8 cellular contexts compared by ENCODE assay signal in the genomic region with DNA sequence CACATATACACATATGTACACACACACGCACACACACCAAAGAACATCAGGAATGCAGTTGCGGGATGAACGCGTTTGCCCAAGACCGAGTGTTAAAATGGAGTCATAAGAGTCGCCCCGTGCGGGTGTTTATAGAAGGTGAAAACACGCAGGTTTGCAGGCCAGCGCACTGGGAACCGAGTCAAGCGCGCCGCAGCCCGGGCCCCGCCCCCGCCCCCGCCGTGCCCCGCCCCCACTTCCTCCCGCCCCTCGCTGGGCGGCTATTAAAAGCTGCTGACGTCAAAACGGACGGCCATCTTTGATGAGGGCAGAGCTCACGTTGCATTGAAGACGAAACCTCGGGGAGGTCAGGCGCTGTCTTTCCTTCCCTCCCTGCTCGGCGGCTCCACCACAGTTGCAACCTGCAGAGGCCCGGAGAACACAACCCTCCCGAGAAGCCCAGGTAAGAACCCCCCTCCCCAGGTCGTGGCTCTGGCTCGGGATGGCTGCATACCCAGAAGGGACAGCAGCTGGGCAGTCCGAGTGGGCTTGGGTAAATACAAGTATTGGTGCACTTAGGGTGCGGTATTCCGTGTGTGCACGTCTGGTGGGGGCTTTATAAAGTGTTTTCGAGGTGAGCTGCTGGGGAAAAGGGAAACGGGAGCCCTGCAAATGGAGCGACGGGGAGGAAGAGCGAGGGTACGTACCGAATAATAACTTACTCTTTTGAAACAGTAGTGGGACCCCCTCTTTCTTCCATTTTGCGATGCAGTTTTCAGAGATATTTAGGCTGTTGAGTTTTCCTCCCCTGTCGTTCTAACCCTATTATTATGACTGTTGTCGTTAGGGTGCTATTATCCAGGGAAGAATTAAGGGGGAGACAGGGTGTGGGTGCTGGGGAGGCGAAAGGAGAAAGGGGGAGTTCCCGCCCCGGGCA. TPM values are rescaled to one million over a fixed set of nuclear protein-coding genes. Genes with fewer than 3 reads are reported as not detected.
DNase-seq lines count a peak whose midpoint lies in the region; ATAC-seq and TF ChIP-seq lines count a peak whose summit lies in the region.

Gene SNAP25 (plus strand): TSS at position 295 of the 916 bp plus-strand sequence. CDS start 56,662 bp downstream, outside the sequence.

- peaks cover 40% of the 10 kb centered on the region for H3K4me1 Mint-ChIP-seq in activated T-helper 2 cell treated with anti-CD3 and anti-CD28 coated beads, Interferon-gamma antibody, Interleukin-2, Interleukin-4, amounts not matched to agents 10 μg/mL and 5 μg/mL and 100 μg/mL, durations not matched to agents 14 hours and 24 hours and 36 hours (ENCODE audit: low read depth)
- H3K4me1 Mint-ChIP-seq in nephron progenitor cell, result peaks cover 34% of the 10 kb centered on the region

- H3K27ac ChIP-seq in HEK293 (ENCODE audit: extremely low read depth, low read depth, low read length), result peak within 1 kb of the TSS; percentile 85

- intact Hi-C loops in activated T-helper 2 cell treated with anti-CD3 and anti-CD28 coated beads, Interferon-gamma antibody, Interleukin-2, Interleukin-4, amounts not matched to agents 10 μg/mL and 5 μg/mL and 100 μg/mL, durations not matched to agents 14 hours and 24 hours and 36 hours (cut with micrococcal nuclease), result loop anchor here (1.0 to 10.0 kb wide), 7 partner anchors 89 to 454 kb away; partner anchors contain the start of genes JAG1 and MKKS
- intact Hi-C loops in sciatic nerve (cut with DNase I), result no loop called here

- no peaks in the 10 kb centered on the region for H3K36me3 Mint-ChIP-seq in activated T-helper 2 cell treated with anti-CD3 and anti-CD28 coated beads, Interferon-gamma antibody, Interleukin-2, Interleukin-4, amounts not matched to agents 10 μg/mL and 5 μg/mL and 100 μg/mL, durations not matched to agents 14 hours and 24 hours and 36 hours (ENCODE audit: low read depth)
- no peaks in the 10 kb centered on the region for H3K36me3 Mint-ChIP-seq in nephron progenitor cell (ENCODE audit: low read depth)

- H3K4me3 Mint-ChIP-seq in activated T-helper 2 cell treated with anti-CD3 and anti-CD28 coated beads, Interferon-gamma antibody, Interleukin-2, Interleukin-4, amounts not matched to agents 10 μg/mL and 5 μg/mL and 100 μg/mL, durations not matched to agents 14 hours and 24 hours and 36 hours (ENCODE audit: low read depth), result peak within 1 kb of the TSS; percentile 81
- peak within 1 kb of the TSS; percentile 96 for H3K4me3 Mint-ChIP-seq in nephron progenitor cell

- CTCF ChIA-PET in HEK293 (lab: Yijun Ruan, JAX), result interaction anchor here (1.6 kb wide), 1 partner anchor 11 kb away, joined by 6 read pairs; no protein-coding TSS in a partner anchor

- H3K4me3 ChIP-seq in HEK293 (ENCODE audit: low read depth, low read length) (peak within 1 kb of the TSS; percentile 30), fibroblast of villous mesenchyme (ENCODE audit: low read depth, low read length) (peak within 1 kb of the TSS; percentile 57)

- H3K9me3 ChIP-seq in HEK293 (ENCODE audit: control insufficient read depth, insufficient read depth, low read depth, low read length), result no peaks in the 10 kb centered on the region

- H3K36me3 ChIP-seq in HEK293 (ENCODE audit: control insufficient read depth in 2 of 2, insufficient read depth in 1 of 2, low read length in 2 of 2), result no peaks in the 10 kb centered on the region

- DNase-seq in ACHN (peak; percentile 85), NCI-H69 (lab: John Stamatoyannopoulos, UW) (peak; percentile 99), fibroblast of villous mesenchyme (ENCODE audit: low read depth) (peak; percentile 86), nephron progenitor cell (peak; percentile 83), ureter (ENCODE audit: low spot score) (peak; percentile 80), sciatic nerve (ENCODE audit: low spot score) (no peak)
- DNase-seq in activated T-helper 2 cell treated with anti-CD3 and anti-CD28 coated beads, Interferon-gamma antibody, Interleukin-2, Interleukin-4, amounts not matched to agents 10 μg/mL and 5 μg/mL and 100 μg/mL, durations not matched to agents 14 hours and 24 hours and 36 hours (ENCODE audit: low spot score), result peak; percentile 60

- peak within 1 kb of the TSS; percentile 97 for H3K27ac Mint-ChIP-seq in activated T-helper 2 cell treated with anti-CD3 and anti-CD28 coated beads, Interferon-gamma antibody, Interleukin-2, Interleukin-4, amounts not matched to agents 10 μg/mL and 5 μg/mL and 100 μg/mL, durations not matched to agents 14 hours and 24 hours and 36 hours
- peak within 1 kb of the TSS; percentile 98 for H3K27ac Mint-ChIP-seq in nephron progenitor cell

- H3K9me3 Mint-ChIP-seq in activated T-helper 2 cell treated with anti-CD3 and anti-CD28 coated beads, Interferon-gamma antibody, Interleukin-2, Interleukin-4, amounts not matched to agents 10 μg/mL and 5 μg/mL and 100 μg/mL, durations not matched to agents 14 hours and 24 hours and 36 hours, result no peaks in the 10 kb centered on the region
- no peaks in the 10 kb centered on the region for H3K9me3 Mint-ChIP-seq in nephron progenitor cell

- peaks cover 13% of the 10 kb centered on the region for H3K4me1 ChIP-seq in HEK293 (ENCODE audit: control insufficient read depth, insufficient read depth, low read length)

- H3K27me3 Mint-ChIP-seq in activated T-helper 2 cell treated with anti-CD3 and anti-CD28 coated beads, Interferon-gamma antibody, Interleukin-2, Interleukin-4, amounts not matched to agents 10 μg/mL and 5 μg/mL and 100 μg/mL, durations not matched to agents 14 hours and 24 hours and 36 hours (ENCODE audit: low read depth), result peaks cover 5% of the 10 kb centered on the region
- peaks cover 13% of the 10 kb centered on the region for H3K27me3 Mint-ChIP-seq in nephron progenitor cell (ENCODE audit: low read depth, poor library complexity)

- ATAC-seq in sciatic nerve, result no peak

- in situ Hi-C loops in ACHN (cut with HindIII; ENCODE audit: low pct_ligation_motif_present, low pct_unique_long_range_greater_than_20kb, low sequenced_read_pairs), result no loop called here

- TF ChIP-seq CTCF in HEK293 (tag by site-specific recombination; IDR thresholded peaks at IDR 0.05) (no peak), fibroblast of villous mesenchyme (IDR thresholded peaks at IDR 0.05; ENCODE audit: insufficient read depth, low read depth, low read length) (no peak), nephron progenitor cell (IDR thresholded peaks at IDR 0.05) (no peak)

- POLR2A ChIA-PET in HEK293 (lab: Yijun Ruan, JAX), result interaction anchor here (0.6 to 1.3 kb wide), 4 partner anchors 21 to 1118 kb away, joined by 3 to 12 read pairs (median 4); partner anchors contain the start of genes MKKS and SLX4IP

TF ChIP-seq in HEK293, 187 proteins besides CTCF, POLR2A, EP300 and RAD21 (continues in another document):
- TF ChIP-seq BCL11A (tag by site-specific recombination; IDR thresholded peaks at IDR 0.05; ENCODE audit: low read depth), result no peak
- TF ChIP-seq ZNF426 (tag by site-specific recombination; IDR thresholded peaks at IDR 0.05), result no peak
- peak; percentile 51; the same call in 1 of the 2 replicates for TF ChIP-seq ZBTB20 (tag by site-specific recombination; IDR thresholded peaks at IDR 0.05)
- TF ChIP-seq, protein P1, sequence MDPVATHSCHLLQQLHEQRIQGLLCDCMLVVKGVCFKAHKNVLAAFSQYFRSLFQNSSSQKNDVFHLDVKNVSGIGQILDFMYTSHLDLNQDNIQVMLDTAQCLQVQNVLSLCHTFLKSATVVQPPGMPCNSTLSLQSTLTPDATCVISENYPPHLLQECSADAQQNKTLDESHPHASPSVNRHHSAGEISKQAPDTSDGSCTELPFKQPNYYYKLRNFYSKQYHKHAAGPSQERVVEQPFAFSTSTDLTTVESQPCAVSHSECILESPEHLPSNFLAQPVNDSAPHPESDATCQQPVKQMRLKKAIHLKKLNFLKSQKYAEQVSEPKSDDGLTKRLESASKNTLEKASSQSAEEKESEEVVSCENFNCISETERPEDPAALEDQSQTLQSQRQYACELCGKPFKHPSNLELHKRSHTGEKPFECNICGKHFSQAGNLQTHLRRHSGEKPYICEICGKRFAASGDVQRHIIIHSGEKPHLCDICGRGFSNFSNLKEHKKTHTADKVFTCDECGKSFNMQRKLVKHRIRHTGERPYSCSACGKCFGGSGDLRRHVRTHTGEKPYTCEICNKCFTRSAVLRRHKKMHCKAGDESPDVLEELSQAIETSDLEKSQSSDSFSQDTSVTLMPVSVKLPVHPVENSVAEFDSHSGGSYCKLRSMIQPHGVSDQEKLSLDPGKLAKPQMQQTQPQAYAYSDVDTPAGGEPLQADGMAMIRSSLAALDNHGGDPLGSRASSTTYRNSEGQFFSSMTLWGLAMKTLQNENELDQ (tag by site-specific recombination; IDR thresholded peaks at IDR 0.05; ENCODE audit: low read depth), result no peak
- TF ChIP-seq ZNF155 (tag by site-specific recombination; IDR thresholded peaks at IDR 0.05), result no peak
- no peak for TF ChIP-seq ZFHX2 (tag by site-specific recombination; conservative IDR thresholded peaks at IDR 0.05)
- TF ChIP-seq ZNF600 (tag by site-specific recombination; IDR thresholded peaks at IDR 0.05), result peak; percentile 57
- no peak for TF ChIP-seq OVOL3 (tag by site-specific recombination; IDR thresholded peaks at IDR 0.05)
- peak; percentile 52 for TF ChIP-seq ZNF398 (tag by site-specific recombination; IDR thresholded peaks at IDR 0.05)

RNA-seq across cellular contexts. Expression of gene SNAP25, which starts in this region (rescaled TPM):
- total RNA-seq in activated T-helper 2 cell treated with anti-CD3 and anti-CD28 coated beads, Interferon-gamma antibody, Interleukin-2, Interleukin-4, amounts not matched to agents 10 μg/mL and 5 μg/mL and 100 μg/mL, durations not matched to agents 14 hours and 24 hours and 36 hours, result 14.2 and 15.2 TPM in 2 replicates
- total RNA-seq in fibroblast of villous mesenchyme, result 2.9 and 8.6 TPM in 2 replicates
- 16.3 TPM for total RNA-seq in ureter
- 2.5 TPM for total RNA-seq in sciatic nerve
